ENCODE assay signal across 1 cellular context in the genomic region with DNA sequence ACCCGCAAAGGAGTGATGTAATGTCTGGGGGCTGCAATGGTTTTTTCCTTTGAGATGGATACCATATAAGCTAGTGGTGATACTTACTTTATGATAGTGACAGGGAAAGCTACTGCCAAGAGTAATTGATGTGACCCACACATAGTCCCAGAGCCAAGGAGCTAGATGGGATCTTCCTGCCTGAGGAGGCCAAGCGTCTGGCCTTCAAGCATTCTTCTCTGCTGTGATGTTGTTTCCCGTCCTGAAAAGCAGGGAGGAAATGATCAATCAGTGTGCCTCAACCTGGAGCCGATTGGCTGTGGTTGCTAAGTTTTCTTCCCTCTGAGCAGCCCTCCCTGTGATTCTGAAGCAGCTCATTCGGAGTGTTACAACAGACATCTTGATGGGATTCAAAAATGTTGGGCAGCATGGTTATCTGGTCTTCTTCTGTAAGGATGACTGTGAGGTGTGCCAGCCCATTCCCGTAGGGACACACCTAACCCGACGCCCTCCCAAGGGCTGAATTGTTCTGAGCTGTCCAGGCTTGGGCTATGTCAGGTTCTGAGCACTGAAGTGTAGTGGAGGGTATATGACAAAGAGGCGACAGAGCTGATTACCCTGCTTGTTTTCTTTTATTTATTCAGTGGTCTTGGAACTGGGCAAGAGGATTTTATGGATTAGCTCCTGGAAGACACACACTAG.
TF ChIP-seq lines count a peak whose summit lies in the region.

No MANE protein-coding gene starts in this region.

TF ChIP-seq in H1, 55 proteins besides CTCF, POLR2A, EP300 and RAD21:
- TF ChIP-seq JUN (IDR thresholded peaks at IDR 0.05; ENCODE audit: low read depth, low read length) (no peak), MAFK (IDR thresholded peaks at IDR 0.05; ENCODE audit: low read depth, low read length) (no peak), POLR2AphosphoS5 (IDR thresholded peaks at IDR 0.05; ENCODE audit: low read depth, low read length) (no peak), SUZ12 (IDR thresholded peaks at IDR 0.05; ENCODE audit: low read length) (no peak), ASH2L (IDR thresholded peaks at IDR 0.05; ENCODE audit: low read length) (no peak), SIX5 (IDR thresholded peaks at IDR 0.05; ENCODE audit: low read depth, low read length) (no peak)
